In genomic region chr1:59368007-59368670, GRCh38 we compare ENCODE assay signal across 16 cellular contexts.
DNase-seq lines count a peak whose midpoint lies in the region; ATAC-seq, FAIRE-seq and TF ChIP-seq lines count a peak whose summit lies in the region.
"Had no signal": no experiment of that assay in that cellular context is flagged by ENCODE, and none has a peak within 500 bp of the region (broad histone marks: within the 10 kb centered on the region; RNA-seq: fewer than 3 reads in every experiment).

No MANE protein-coding gene starts in this region.

- H3K27me3 ChIP-seq in right atrium auricular region: no peaks in the 10 kb centered on the region

- H3K36me3 ChIP-seq in right atrium auricular region: no peaks in the 10 kb centered on the region

- H3K9me3 ChIP-seq in right atrium auricular region: no peaks in the 10 kb centered on the region

- FAIRE-seq in RCC 7860 (lab: Jason Lieb, UNC): no peak
- FAIRE-seq: H1 had no signal

- peaks cover 0 to 18% of the 10 kb centered on the region in 2 donors for H3K4me1 ChIP-seq in right atrium auricular region

- no peak overlapping the region for H3K4me3 ChIP-seq in right atrium auricular region

- ATAC-seq in Right ventricle myocardium superior (ENCODE audit: poor library complexity) (peak; percentile 38), sciatic nerve (peak; percentile 69), HG02870 (IDR thresholded peaks at IDR 0.05; ENCODE audit: unreplicated experiment) (no peak)
- ATAC-seq: activated CD8-positive, alpha-beta T cell treated with anti-CD3 and anti-CD28 coated beads, Interleukin-2, amount 10 ng/mL, durations not matched to agents 7 days and 5 days; stimulated activated memory B cell treated with anti-CD40 and anti-IgM and Interleukin-4, amounts not matched to agents 10 μg/mL and 1 μg/mL and 100 μg/mL, for 72 hours had no signal

- intact Hi-C loops in Right ventricle myocardium superior (cut with DNase I): no loop called here
- intact Hi-C loops in cardiac septum (cut with DNase I): no loop called here
- intact Hi-C loops in sciatic nerve (cut with DNase I): no loop called here

- DNase-seq in Right ventricle myocardium superior (no peak), cardiac septum (ENCODE audit: low spot score) (no peak), right atrium auricular region (ENCODE audit: low spot score) (no peak), sciatic nerve (ENCODE audit: low spot score) (no peak), cerebellar nuclear complex (lab: John Stamatoyannopoulos, UW) (no peak), RCC 7860 (ENCODE audit: low spot score) (no peak), GM19240 (ENCODE audit: insufficient read length, low spot score) (no peak)
- DNase-seq: activated CD8-positive, alpha-beta T cell treated with anti-CD3 and anti-CD28 coated beads, Interleukin-2, amount 10 ng/mL, durations not matched to agents 7 days and 5 days; caudate nucleus; Kasumi-1; NCI-H2081; stimulated activated CD4-positive, alpha-beta T cell treated with anti-CD3 and anti-CD28 coated beads, Interleukin-4, amount 100 ng/mL, for 1 hour had no signal

- TF ChIP-seq CTCF in right atrium auricular region (IDR thresholded peaks at IDR 0.05): no peak

- peak overlapping the region; percentile 56 to 64 for H3K27ac ChIP-seq in right atrium auricular region
- H3K27ac ChIP-seq: epithelial cell of prostate had no signal
